Comparison of ENCODE assay signal across 8 cellular contexts in the genomic region with DNA sequence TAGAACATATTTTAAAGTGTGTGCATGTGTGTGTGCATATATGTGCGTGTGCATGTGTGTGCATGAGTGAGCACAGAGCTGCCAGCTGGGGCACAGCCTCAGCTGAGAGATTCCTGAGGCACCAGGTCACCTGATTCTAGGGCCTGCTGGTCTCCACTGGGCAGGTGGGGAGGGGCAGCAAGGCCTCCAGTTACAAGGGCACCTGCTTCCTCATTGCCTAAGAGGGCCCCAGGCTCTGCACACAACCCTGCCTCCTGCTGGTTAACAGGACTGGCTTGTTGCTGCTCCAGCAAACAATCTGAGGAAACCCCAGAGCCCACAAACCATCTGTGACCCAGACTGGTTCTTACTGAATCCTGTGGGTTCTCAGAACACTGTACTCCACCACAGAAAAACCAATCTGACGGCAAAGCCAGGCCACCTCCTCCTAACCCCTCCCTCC. TPM values are rescaled to one million over a fixed set of nuclear protein-coding genes. Genes with fewer than 3 reads are reported as not detected.
DNase-seq lines count a peak whose midpoint lies in the region; ATAC-seq and TF ChIP-seq lines count a peak whose summit lies in the region.

No MANE protein-coding gene starts in this region.

- H3K27ac Mint-ChIP-seq in T-helper 1 cell treated with Interleukin-12 subunit alpha and Interleukin-12 subunit beta and Interleukin-4 antibody, amounts not matched to agents 30 μg/mL and 1 μg/mL, for 36 hours, result peak overlapping the region; percentile 70
- H3K27ac Mint-ChIP-seq in brain, result peak overlapping the region; percentile 5 to 84 (median 30)

- peaks cover 12% of the 10 kb centered on the region for H3K36me3 Mint-ChIP-seq in T-helper 1 cell treated with Interleukin-12 subunit alpha and Interleukin-12 subunit beta and Interleukin-4 antibody, amounts not matched to agents 30 μg/mL and 1 μg/mL, for 36 hours (ENCODE audit: low read depth)
- peaks cover 16% of the 10 kb centered on the region for H3K36me3 Mint-ChIP-seq in brain

- peak; percentile 68 for ATAC-seq in GM18519 (IDR thresholded peaks at IDR 0.05; ENCODE audit: low FRiP score, unreplicated experiment)
- ATAC-seq in HG02970 (IDR thresholded peaks at IDR 0.05; ENCODE audit: low FRiP score, unreplicated experiment), result peak; percentile 52
- peak; percentile 91 to 94 for ATAC-seq in lower lobe of right lung
- peak; percentile 72 to 94 for ATAC-seq in upper lobe of left lung (ENCODE audit: low FRiP score in 2 of 2)

- intact Hi-C loops in lower lobe of right lung (cut with DNase I), result no loop called here

- H3K9me3 Mint-ChIP-seq in T-helper 1 cell treated with Interleukin-12 subunit alpha and Interleukin-12 subunit beta and Interleukin-4 antibody, amounts not matched to agents 30 μg/mL and 1 μg/mL, for 36 hours, result no peaks in the 10 kb centered on the region
- no peaks in the 10 kb centered on the region for H3K9me3 Mint-ChIP-seq in brain

- no peak for TF ChIP-seq EP300 in upper lobe of left lung (IDR thresholded peaks at IDR 0.05)

- H3K27ac ChIP-seq in 22Rv1 (no peak overlapping the region), lower lobe of right lung (no peak overlapping the region), upper lobe of left lung (peak overlapping the region in 2 of 4 donors; percentile 42 to 48)

- peak; percentile 97 for DNase-seq in NCI-H1694 (lab: John Stamatoyannopoulos, UW)
- peak; percentile 88 for DNase-seq in lower lobe of right lung
- peak in 1 of 2 donors; percentile 94 for DNase-seq in upper lobe of left lung

- H3K27me3 ChIP-seq in lower lobe of right lung (ENCODE audit: low read depth), result no peaks in the 10 kb centered on the region
- no peaks in the 10 kb centered on the region for H3K27me3 ChIP-seq in upper lobe of left lung

- H3K9me3 ChIP-seq in lower lobe of right lung, result no peaks in the 10 kb centered on the region
- no peaks in the 10 kb centered on the region for H3K9me3 ChIP-seq in upper lobe of left lung

- no peaks in the 10 kb centered on the region for H3K27me3 Mint-ChIP-seq in T-helper 1 cell treated with Interleukin-12 subunit alpha and Interleukin-12 subunit beta and Interleukin-4 antibody, amounts not matched to agents 30 μg/mL and 1 μg/mL, for 36 hours (ENCODE audit: low read depth)
- no peaks in the 10 kb centered on the region for H3K27me3 Mint-ChIP-seq in brain

- H3K4me3 ChIP-seq in lower lobe of right lung, result no peak overlapping the region
- H3K4me3 ChIP-seq in upper lobe of left lung, result no peak overlapping the region

- H3K4me1 ChIP-seq in lower lobe of right lung (peaks cover 18% of the 10 kb centered on the region), upper lobe of left lung (peaks cover 6 to 10% (median 9%) of the 10 kb centered on the region in 4 donors)

- H3K36me3 ChIP-seq in lower lobe of right lung (peaks cover 5% of the 10 kb centered on the region), upper lobe of left lung (no peaks in the 10 kb centered on the region)

- 32 to 65% methylated on average over 2 of the region's 2 CpGs for WGBS in upper lobe of left lung, 2 donors

- H3K4me3 Mint-ChIP-seq in T-helper 1 cell treated with Interleukin-12 subunit alpha and Interleukin-12 subunit beta and Interleukin-4 antibody, amounts not matched to agents 30 μg/mL and 1 μg/mL, for 36 hours, result peak overlapping the region; percentile 5
- no peak overlapping the region for H3K4me3 Mint-ChIP-seq in brain

- peak; percentile 35 for TF ChIP-seq CTCF in 22Rv1 (IDR thresholded peaks at IDR 0.05)
- TF ChIP-seq CTCF in brain (conservative IDR thresholded peaks at IDR 0.05), result peak; percentile 40 to 51
- peak; percentile 36 for TF ChIP-seq CTCF in lower lobe of right lung (IDR thresholded peaks at IDR 0.05)
- peak in 5 of 6 experiments; percentile 30 to 59 (median 43) for TF ChIP-seq CTCF in upper lobe of left lung (IDR thresholded peaks at IDR 0.05)

- H3K4me1 Mint-ChIP-seq in T-helper 1 cell treated with Interleukin-12 subunit alpha and Interleukin-12 subunit beta and Interleukin-4 antibody, amounts not matched to agents 30 μg/mL and 1 μg/mL, for 36 hours (ENCODE audit: low read depth), result peaks cover 42% of the 10 kb centered on the region
- H3K4me1 Mint-ChIP-seq in brain, result peaks cover 33% of the 10 kb centered on the region

- no peak for TF ChIP-seq POLR2A in upper lobe of left lung (IDR thresholded peaks at IDR 0.05)

RNA-seq across cellular contexts. Expression of gene UBE2J1, which starts 22.9 kb away (rescaled TPM):
- 29.1 TPM for polyA plus RNA-seq in brain (ENCODE audit: insufficient read depth, low read depth, low replicate concordance)
- total RNA-seq in lower lobe of right lung (46.9 TPM), upper lobe of left lung (10 to 100 TPM; 16.5 to 55.5 (median 37.4) TPM)

RNA-seq across cellular contexts. Expression of gene RRAGD, which starts 36.6 kb away (rescaled TPM):
- 38.8 TPM for polyA plus RNA-seq in brain (ENCODE audit: insufficient read depth, low read depth, low replicate concordance)
- 62.9 TPM for total RNA-seq in lower lobe of right lung
- total RNA-seq in upper lobe of left lung, result 10 to 100 TPM; 17.5 to 62.7 (median 29.7) TPM

RNA-seq across cellular contexts. Expression of gene ANKRD6, which starts 57.5 kb away (rescaled TPM):
- polyA plus RNA-seq in brain (ENCODE audit: insufficient read depth, low read depth, low replicate concordance), result 33.9 TPM
- total RNA-seq in lower lobe of right lung (17.7 TPM), upper lobe of left lung (10 to 100 TPM; 14.5 to 60.8 (median 30.7) TPM)
